In genomic region chr12:81843599-81843998, GRCh38 we compare ENCODE assay signal across 35 cellular contexts.
"Had no signal": no experiment of that assay in that cellular context is flagged by ENCODE, and none has a peak within 500 bp of the region (broad histone marks: within the 10 kb centered on the region; RNA-seq: fewer than 3 reads in every experiment).

No MANE protein-coding gene starts in this region.

- DNase-seq: Karpas-422, Kasumi-1, KG1, MG63, MM.1S, MV-4-11, NCI-H1048, NCI-H1092, NCI-H1092 treated with DMSO at 0.1 percent for 48 hours, NCI-H1105, NCI-H1105 treated with DMSO at 0.1 percent for 48 hours, NCI-H1417, NCI-H1417 treated with DMSO at 0.1 percent for 48 hours, NCI-H1436, NCI-H1436 treated with DMSO at 0.1 percent for 48 hours, NCI-H146, NCI-H1694, NCI-H1694 treated with DMSO at 0.1 percent for 48 hours, NCI-H187, NCI-H187 treated with DMSO at 0.1 percent for 48 hours, NCI-H1930, NCI-H2029, NCI-H2029 treated with DMSO at 0.1 percent for 48 hours, NCI-H2081, NCI-H2081 treated with DMSO at 0.1 percent for 48 hours, NCI-H2107, NCI-H2171, NCI-H2171 treated with DMSO at 0.1 percent for 48 hours, NCI-H2227 treated with DMSO at 0.1 percent for 48 hours, NCI-H226, NCI-H345, NCI-H446, NCI-H446 treated with DMSO at 0.1 percent for 48 hours, NCI-H510A had no signal

- H3K27ac ChIP-seq: KMS-11 had no signal

- H3K4me3 ChIP-seq: MG63 had no signal

- H3K4me2 ChIP-seq: KMS-11 had no signal

- H3K9me3 ChIP-seq: MG63 had no signal

- H3K27me3 ChIP-seq: MG63 had no signal

- H3K9ac ChIP-seq: KMS-11 had no signal

- H3K36me3 ChIP-seq: MG63 had no signal
